In genomic region chr2:150097402-150097801, GRCh38 we compare ENCODE assay signal across 23 cellular contexts.
DNase-seq lines count a peak whose midpoint lies in the region; ATAC-seq, FAIRE-seq and TF ChIP-seq lines count a peak whose summit lies in the region.
"Had no signal": no experiment of that assay in that cellular context is flagged by ENCODE, and none has a peak within 500 bp of the region (broad histone marks: within the 10 kb centered on the region; RNA-seq: fewer than 3 reads in every experiment).

No MANE protein-coding gene starts in this region.

- DNase-seq in HepG2 (ENCODE audit: low spot score) (no peak), right lobe of liver (no peak), HFFc6 (no peak), endothelial cell of umbilical vein (ENCODE audit: low read depth, low spot score) (no peak), smooth muscle cell (lab: John Stamatoyannopoulos, UW; ENCODE audit: unreplicated experiment) (no peak), upper lobe of right lung (no peak), HuH-7 (ENCODE audit: low spot score) (no peak)
- no peak for DNase-seq in naive thymus-derived CD8-positive, alpha-beta T cell
- DNase-seq: ACHN; BE2C; C1 segment of cervical spinal cord; CD4-positive, CD25-positive, alpha-beta regulatory T cell; CD8-positive, alpha-beta memory T cell; COR-L47; GDM1; H7 had no signal

- TF ChIP-seq EP300 in HepG2 (IDR thresholded peaks at IDR 0.05; ENCODE audit: low read depth in 2 of 2, low read length in 2 of 2) (no peak), HepG2 (CRISPR knock-in tag; IDR thresholded peaks at IDR 0.05; ENCODE audit: borderline replicate concordance) (no peak)

- H3K27ac Mint-ChIP-seq in HFFc6, result peak overlapping the region; percentile 51; the same call in 1 of the 2 replicates
- no peak overlapping the region for H3K27ac Mint-ChIP-seq in naive thymus-derived CD8-positive, alpha-beta T cell
- H3K27ac Mint-ChIP-seq: CD4-positive, CD25-positive, alpha-beta regulatory T cell; GM23338 had no signal

- H3K4me3 Mint-ChIP-seq in HFFc6, result no peak overlapping the region
- H3K4me3 Mint-ChIP-seq in naive thymus-derived CD8-positive, alpha-beta T cell, result no peak overlapping the region
- H3K4me3 Mint-ChIP-seq: CD4-positive, CD25-positive, alpha-beta regulatory T cell; CD8-positive, alpha-beta memory T cell; GM23338 had no signal

- no peaks in the 10 kb centered on the region for H3K36me3 Mint-ChIP-seq in HFFc6 (ENCODE audit: low read depth)
- no peaks in the 10 kb centered on the region for H3K36me3 Mint-ChIP-seq in naive thymus-derived CD8-positive, alpha-beta T cell
- H3K36me3 Mint-ChIP-seq: CD4-positive, CD25-positive, alpha-beta regulatory T cell; CD8-positive, alpha-beta memory T cell had no signal

- H2AFZ ChIP-seq in HepG2 (ENCODE audit: low read length) (no peak overlapping the region), endothelial cell of umbilical vein (ENCODE audit: low read depth, low read length) (peak overlapping the region; percentile 48), smooth muscle cell (ENCODE audit: low read depth) (peak overlapping the region; percentile 26)

- no peaks in the 10 kb centered on the region for H3K4me1 ChIP-seq in HepG2 (ENCODE audit: insufficient read depth, low read length)
- H3K4me1 ChIP-seq in right lobe of liver, result peaks cover 0 to 17% (median 0%) of the 10 kb centered on the region in 4 donors
- H3K4me1 ChIP-seq in endothelial cell of umbilical vein (ENCODE audit: control insufficient read depth, extremely low read depth, insufficient read depth, low read length), result peaks cover 19% of the 10 kb centered on the region
- H3K4me1 ChIP-seq in smooth muscle cell (ENCODE audit: low read depth), result peaks cover 12% of the 10 kb centered on the region
- peaks cover 5% of the 10 kb centered on the region for H3K4me1 ChIP-seq in upper lobe of right lung
- H3K4me1 ChIP-seq: BE2C had no signal

- intact Hi-C loops in HepG2 (cut with micrococcal nuclease; ENCODE audit: unreplicated experiment) (no loop called here), right lobe of liver (cut with DNase I) (no loop called here), endothelial cell of umbilical vein (cut with micrococcal nuclease) (loop anchor here (2.0 to 5.0 kb wide), 2 partner anchors 35 to 70 kb away; no protein-coding TSS in a partner anchor), upper lobe of right lung (cut with DNase I) (no loop called here)

- TF ChIP-seq POLR2A in HepG2 (IDR thresholded peaks at IDR 0.05; ENCODE audit: insufficient read depth in 1 of 2, low read depth in 2 of 2, low read length in 2 of 2), result no peak
- TF ChIP-seq POLR2A in right lobe of liver (IDR thresholded peaks at IDR 0.05), result no peak
- no peak for TF ChIP-seq POLR2A in endothelial cell of umbilical vein (IDR thresholded peaks at IDR 0.05; ENCODE audit: low read depth, low read length)

- H3F3A ChIP-seq in smooth muscle cell (ENCODE audit: low read depth), result no peaks in the 10 kb centered on the region

- H3K4me1 Mint-ChIP-seq in HFFc6 (ENCODE audit: low read depth), result peaks cover 25% of the 10 kb centered on the region
- H3K4me1 Mint-ChIP-seq in naive thymus-derived CD8-positive, alpha-beta T cell, result no peaks in the 10 kb centered on the region
- H3K4me1 Mint-ChIP-seq: CD4-positive, CD25-positive, alpha-beta regulatory T cell; CD8-positive, alpha-beta memory T cell; GM23338 had no signal

- H3K4me2 ChIP-seq in HepG2 (ENCODE audit: low read depth, low read length) (no peak overlapping the region), endothelial cell of umbilical vein (ENCODE audit: insufficient read depth, low read length) (peak overlapping the region; percentile 63), smooth muscle cell (peak overlapping the region; percentile 53)
- H3K4me2 ChIP-seq: GM23338, KMS-11 had no signal

- H3K79me2 ChIP-seq in HepG2 (ENCODE audit: insufficient read depth, low read length) (no peaks in the 10 kb centered on the region), endothelial cell of umbilical vein (ENCODE audit: control insufficient read depth, insufficient read depth, low read length) (no peaks in the 10 kb centered on the region), smooth muscle cell (ENCODE audit: low read depth) (no peaks in the 10 kb centered on the region)

- dilution Hi-C loops in endothelial cell of umbilical vein (cut with MboI; ENCODE audit: extremely low pct_ligation_motif_present, low sequenced_read_pairs), result no loop called here

- no peak overlapping the region for H3K4me3 ChIP-seq in HepG2 (replicated peaks in 1 of 3; ENCODE audit: insufficient read depth in 1 of 3, low read depth in 2 of 3, low read length in 3 of 3)
- no peak overlapping the region for H3K4me3 ChIP-seq in right lobe of liver
- no peak overlapping the region for H3K4me3 ChIP-seq in endothelial cell of umbilical vein (replicated peaks in 1 of 3; ENCODE audit: insufficient read depth in 1 of 3, low read depth in 1 of 3, low read length in 3 of 3)
- H3K4me3 ChIP-seq in smooth muscle cell, result no peak overlapping the region
- no peak overlapping the region for H3K4me3 ChIP-seq in upper lobe of right lung
- H3K4me3 ChIP-seq: GM23338 had no signal

- ATAC-seq in HepG2, result no peak
- ATAC-seq in right lobe of liver, result no peak
- ATAC-seq in upper lobe of right lung, result no peak
- ATAC-seq in naive thymus-derived CD8-positive, alpha-beta T cell, result no peak
- ATAC-seq: GM23338, HCT116 had no signal

- H3K9me3 Mint-ChIP-seq in HFFc6, result no peaks in the 10 kb centered on the region
- peaks cover 0 to 13% (median 0%) of the 10 kb centered on the region in 9 donors for H3K9me3 Mint-ChIP-seq in naive thymus-derived CD8-positive, alpha-beta T cell
- H3K9me3 Mint-ChIP-seq: CD8-positive, alpha-beta memory T cell; GM23338 had no signal

- POLR2A ChIA-PET in HepG2 (lab: Yijun Ruan, JAX) (no interaction called here), endothelial cell of umbilical vein (lab: Charles Lee) (no interaction called here)
- POLR2A ChIA-PET in naive thymus-derived CD8-positive, alpha-beta T cell (lab: Charles Lee), result no interaction called here

- H3K9ac ChIP-seq in HepG2 (ENCODE audit: insufficient read depth, low read depth, low read length) (no peak overlapping the region), endothelial cell of umbilical vein (replicated peaks; ENCODE audit: extremely low read depth, insufficient read depth, low read length) (peak overlapping the region; percentile 50), smooth muscle cell (ENCODE audit: low read depth) (no peak overlapping the region)
- H3K9ac ChIP-seq: KMS-11 had no signal

- H3K36me3 ChIP-seq in HepG2 (replicated peaks in 1 of 2; ENCODE audit: control insufficient read depth in 1 of 2, insufficient read depth in 2 of 2, low read length in 2 of 2) (no peaks in the 10 kb centered on the region), right lobe of liver (no peaks in the 10 kb centered on the region), endothelial cell of umbilical vein (ENCODE audit: control insufficient read depth in 2 of 2, extremely low read depth in 1 of 2, insufficient read depth in 2 of 2, low read length in 2 of 2) (no peaks in the 10 kb centered on the region), smooth muscle cell (ENCODE audit: low read depth) (no peaks in the 10 kb centered on the region), upper lobe of right lung (no peaks in the 10 kb centered on the region)
- H3K36me3 ChIP-seq: BE2C had no signal

- FAIRE-seq in HepG2 (lab: Jason Lieb, UNC) (no peak), endothelial cell of umbilical vein (lab: Jason Lieb, UNC) (no peak)
- FAIRE-seq: D721Med, GM12892, GM18507 had no signal

- in situ Hi-C loops in HepG2 (cut with HindIII; ENCODE audit: extremely low pct_ligation_motif_present, low pct_unique_long_range_greater_than_20kb), result no loop called here

- H3K27me3 Mint-ChIP-seq in HFFc6 (ENCODE audit: insufficient read depth), result no peaks in the 10 kb centered on the region
- no peaks in the 10 kb centered on the region for H3K27me3 Mint-ChIP-seq in naive thymus-derived CD8-positive, alpha-beta T cell
- H3K27me3 Mint-ChIP-seq: CD4-positive, CD25-positive, alpha-beta regulatory T cell; CD8-positive, alpha-beta memory T cell had no signal

- H3K27me3 ChIP-seq in HepG2 (ENCODE audit: control insufficient read depth in 1 of 2, insufficient read depth in 2 of 2, low read length in 2 of 2) (no peaks in the 10 kb centered on the region), right lobe of liver (no peaks in the 10 kb centered on the region), endothelial cell of umbilical vein (ENCODE audit: control insufficient read depth in 2 of 2, insufficient read depth in 2 of 2, low read length in 2 of 2) (no peaks in the 10 kb centered on the region), smooth muscle cell (ENCODE audit: low read depth) (no peaks in the 10 kb centered on the region), upper lobe of right lung (no peaks in the 10 kb centered on the region)
- H3K27me3 ChIP-seq: BE2C had no signal

- no peaks in the 10 kb centered on the region for H3K9me1 ChIP-seq in endothelial cell of umbilical vein (replicated peaks; ENCODE audit: control insufficient read depth, extremely low read depth, insufficient read depth, low read length)

- 52% methylated on average over 3 of the region's 3 CpGs for WGBS in HepG2 (ENCODE audit: low lambda C conversion rate)
- 100% methylated on average over 3 of the region's 3 CpGs for WGBS in right lobe of liver (ENCODE audit: insufficient coverage, low coverage, low lambda C conversion rate, missing lambda C conversion rate)
- WGBS in smooth muscle cell (ENCODE audit: low lambda C conversion rate), result 97% methylated on average over 3 of the region's 3 CpGs

- CTCF ChIA-PET in HepG2 (lab: Yijun Ruan, JAX; ENCODE audit: low intra/inter-chr PET ratio, low total read pairs) (no interaction called here), endothelial cell of umbilical vein (lab: Charles Lee) (interaction anchor here (0.8 to 1.5 kb wide), 13 partner anchors 8 to 452 kb away, joined by 3 to 5 read pairs (median 4); no protein-coding TSS in a partner anchor)

- no TSS peak for BruUV-seq in HepG2 (replicated peaks; lab: Mats Ljungman, UMichigan)
- no TSS peak for BruUV-seq in endothelial cell of umbilical vein (replicated peaks; lab: Mats Ljungman, UMichigan)

- no peaks in the 10 kb centered on the region for H4K20me1 ChIP-seq in HepG2 (ENCODE audit: insufficient read depth, low read length)
- no peaks in the 10 kb centered on the region for H4K20me1 ChIP-seq in endothelial cell of umbilical vein (replicated peaks; ENCODE audit: control insufficient read depth, extremely low read depth, insufficient read depth, low read length)
- H4K20me1 ChIP-seq in smooth muscle cell (ENCODE audit: low read depth), result no peaks in the 10 kb centered on the region

- no peak for TF ChIP-seq RAD21 in HepG2 (CRISPR knock-in tag; IDR thresholded peaks at IDR 0.05)

- peaks cover 44% of the 10 kb centered on the region for H3K9me3 ChIP-seq in HepG2 (ENCODE audit: low read length)
- H3K9me3 ChIP-seq in right lobe of liver, result no peaks in the 10 kb centered on the region
- H3K9me3 ChIP-seq in endothelial cell of umbilical vein (replicated peaks; ENCODE audit: control insufficient read depth, insufficient read depth, low read length), result no peaks in the 10 kb centered on the region
- H3K9me3 ChIP-seq in smooth muscle cell (replicated peaks; ENCODE audit: low read depth), result no peaks in the 10 kb centered on the region
- H3K9me3 ChIP-seq in upper lobe of right lung, result no peaks in the 10 kb centered on the region
- H3K9me3 ChIP-seq: BE2C had no signal

- no peak for TF ChIP-seq CTCF in HepG2 (CRISPR knock-in tag; IDR thresholded peaks at IDR 0.05)
- TF ChIP-seq CTCF in right lobe of liver (IDR thresholded peaks at IDR 0.05), result no peak
- TF ChIP-seq CTCF in HFFc6 (IDR thresholded peaks at IDR 0.05), result no peak
- TF ChIP-seq CTCF in endothelial cell of umbilical vein (IDR thresholded peaks at IDR 0.05; ENCODE audit: extremely low read depth in 1 of 2, insufficient read depth in 1 of 2, low read depth in 1 of 2, low read length in 2 of 2), result no peak
- TF ChIP-seq CTCF in smooth muscle cell (IDR thresholded peaks at IDR 0.05; ENCODE audit: borderline replicate concordance, insufficient read depth, poor library complexity, severe bottlenecking), result no peak
- TF ChIP-seq CTCF in upper lobe of right lung (IDR thresholded peaks at IDR 0.05), result no peak

- no peak overlapping the region for H3K27ac ChIP-seq in HepG2 (ENCODE audit: extremely low read length, insufficient read depth, low read length)
- no peak overlapping the region for H3K27ac ChIP-seq in right lobe of liver
- H3K27ac ChIP-seq in endothelial cell of umbilical vein (ENCODE audit: insufficient read depth, low read depth, low read length), result peak overlapping the region; percentile 58
- H3K27ac ChIP-seq in smooth muscle cell (ENCODE audit: low read depth), result peak overlapping the region; percentile 52
- no peak overlapping the region for H3K27ac ChIP-seq in upper lobe of right lung
- H3K27ac ChIP-seq: HL-60, KMS-11 had no signal

Comparison
In these comparisons a context has a peak if more than half of its experiments do, and no peak if none do; other contexts are left out.
1. H3K27ac ChIP-seq: peak in endothelial cell of umbilical vein (single experiment) and smooth muscle cell (single experiment); none in HepG2 (single experiment), right lobe of liver (0 of 3) and upper lobe of right lung (single experiment).